ENCODE assay signal across 1 cellular context in the genomic region with DNA sequence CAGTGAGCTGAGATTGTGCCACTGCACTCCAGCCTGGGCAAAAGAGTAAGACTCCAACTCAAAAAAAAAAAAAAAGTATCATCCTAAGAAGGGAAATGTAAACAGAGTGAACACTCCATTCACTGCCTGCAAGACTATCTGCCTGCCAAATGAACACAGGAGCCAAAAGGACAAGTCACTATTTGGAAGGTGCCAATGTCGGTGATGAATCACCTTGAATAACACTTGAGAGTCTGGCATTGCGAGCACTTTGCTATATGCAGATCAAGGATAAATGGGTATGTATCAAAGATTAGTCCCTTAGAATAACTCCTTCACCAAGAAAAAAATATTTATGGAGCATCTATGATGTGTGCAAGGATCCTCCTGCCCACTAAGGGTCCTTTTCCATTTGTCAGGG.
TF ChIP-seq lines count a peak whose summit lies in the region.

No MANE protein-coding gene starts in this region.

TF ChIP-seq in SK-N-SH, 30 proteins besides CTCF, POLR2A, EP300 and RAD21 (continued from another document):
- TF ChIP-seq RXRA (IDR thresholded peaks at IDR 0.05; ENCODE audit: borderline replicate concordance, low read depth) (no peak), NFIC (IDR thresholded peaks at IDR 0.05; ENCODE audit: borderline replicate concordance) (0 out of 2 replicates have a peak, but pooled peaks have one; percentile 20), FOXJ3 (CRISPR knock-in tag; IDR thresholded peaks at IDR 0.05) (no peak), FOSL2 (IDR thresholded peaks at IDR 0.05; ENCODE audit: borderline replicate concordance, low read depth) (0 out of 2 replicates have a peak, but pooled peaks have one; percentile 18)
- TF ChIP-seq, protein P1, sequence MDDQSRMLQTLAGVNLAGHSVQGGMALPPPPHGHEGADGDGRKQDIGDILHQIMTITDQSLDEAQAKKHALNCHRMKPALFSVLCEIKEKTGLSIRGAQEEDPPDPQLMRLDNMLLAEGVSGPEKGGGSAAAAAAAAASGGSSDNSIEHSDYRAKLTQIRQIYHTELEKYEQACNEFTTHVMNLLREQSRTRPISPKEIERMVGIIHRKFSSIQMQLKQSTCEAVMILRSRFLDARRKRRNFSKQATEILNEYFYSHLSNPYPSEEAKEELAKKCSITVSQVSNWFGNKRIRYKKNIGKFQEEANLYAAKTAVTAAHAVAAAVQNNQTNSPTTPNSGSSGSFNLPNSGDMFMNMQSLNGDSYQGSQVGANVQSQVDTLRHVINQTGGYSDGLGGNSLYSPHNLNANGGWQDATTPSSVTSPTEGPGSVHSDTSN (IDR thresholded peaks at IDR 0.05), result peak; percentile 53; the same call in 1 of the 2 replicates
